Comparison of ENCODE assay signal across 21 cellular contexts in genomic region chr3:127184870-127185216, GRCh38. TPM values are rescaled to one million over a fixed set of nuclear protein-coding genes. Genes with fewer than 3 reads are reported as not detected.
A peak's percentile ranks its signal among the peaks of the same experiment; 100 is the strongest.
DNase-seq lines count a peak whose midpoint lies in the region; ATAC-seq and TF ChIP-seq lines count a peak whose summit lies in the region.
"Had no signal": no experiment of that assay in that cellular context is flagged by ENCODE, and none has a peak within 500 bp of the region (broad histone marks: within the 10 kb centered on the region; RNA-seq: fewer than 3 reads in every experiment).

No MANE protein-coding gene starts in this region.

- POLR2A ChIA-PET in Caco-2 (lab: Charles Lee) = no interaction called here

- DNase-seq in Caco-2 (no peak), D341Med (ENCODE audit: low spot score) (peak; percentile 14), islet precursor cell (peak; percentile 47), spleen (peak; percentile 69), NCI-H2196 (lab: John Stamatoyannopoulos, UW; ENCODE audit: unreplicated experiment) (no peak), NOMO-1 treated with DMSO at 0.1 percent for 48 hours (lab: John Stamatoyannopoulos, UW; ENCODE audit: unreplicated experiment) (no peak)
- DNase-seq: ACHN; BE2C; C1 segment of cervical spinal cord; CD4-positive, CD25-positive, alpha-beta regulatory T cell; CD8-positive, alpha-beta memory T cell; COR-L47; DMS153; DMS79; GDM1; IMR-90 had no signal

- no peaks in the 10 kb centered on the region for H3K4me1 ChIP-seq in Caco-2
- H3K4me1 ChIP-seq in spleen = no peaks in the 10 kb centered on the region
- H3K4me1 ChIP-seq: HAP-1 had no signal

- peaks cover 10% of the 10 kb centered on the region for H3K27me3 Mint-ChIP-seq in Caco-2 (ENCODE audit: insufficient read depth, unreplicated experiment)

- no peak for ATAC-seq in HG03571 (IDR thresholded peaks at IDR 0.05; ENCODE audit: unreplicated experiment)
- ATAC-seq: K562 had no signal

- no peak overlapping the region for H3K4me3 Mint-ChIP-seq in Caco-2 (ENCODE audit: unreplicated experiment)
- H3K4me3 Mint-ChIP-seq: CD4-positive, CD25-positive, alpha-beta regulatory T cell; CD8-positive, alpha-beta memory T cell had no signal

- TF ChIP-seq POLR2A in spleen (IDR thresholded peaks at IDR 0.05) = no peak

- no peak overlapping the region for H3K27ac ChIP-seq in spleen

- CTCF ChIA-PET in Caco-2 (lab: Charles Lee) = no interaction called here

- intact Hi-C loops in Caco-2 (cut with micrococcal nuclease; ENCODE audit: unreplicated experiment) (no loop called here), spleen (cut with DNase I; ENCODE audit: low total_unique reads) (no loop called here)

- no TSS peak for BruUV-seq in Caco-2 (replicated peaks; lab: Mats Ljungman, UMichigan)

- H3K9me3 ChIP-seq in Caco-2 = 0 out of 2 replicates have a peak, but pooled peaks cover 3% of the 10 kb centered on the region
- H3K9me3 ChIP-seq in spleen = peaks cover 0 to 5% (median 0%) of the 10 kb centered on the region in 8 donors
- H3K9me3 ChIP-seq: BE2C, HAP-1 had no signal

- no peak for TF ChIP-seq CTCF in Caco-2 (IDR thresholded peaks at IDR 0.05; ENCODE audit: insufficient read depth in 1 of 2, low read depth in 1 of 2, low read length in 1 of 2, severe bottlenecking in 1 of 2, unreplicated experiment in 1 of 2)
- TF ChIP-seq CTCF in spleen (IDR thresholded peaks at IDR 0.05 in 8 of 11, conservative IDR thresholded peaks at IDR 0.05 in 3 of 11) = no peak

- no peaks in the 10 kb centered on the region for H3K4me1 Mint-ChIP-seq in Caco-2 (ENCODE audit: low read depth, unreplicated experiment)
- H3K4me1 Mint-ChIP-seq: CD4-positive, CD25-positive, alpha-beta regulatory T cell; CD8-positive, alpha-beta memory T cell had no signal

- 83 to 90% (median 88%) methylated on average over 4 of the region's 4 CpGs for WGBS in spleen, 5 donors

- peaks cover 5% of the 10 kb centered on the region for H3K9me3 Mint-ChIP-seq in Caco-2 (ENCODE audit: unreplicated experiment)

- H3K4me3 ChIP-seq in Caco-2 (ENCODE audit: low read depth, low read length) (no peak overlapping the region), spleen (no peak overlapping the region)
- H3K4me3 ChIP-seq: HAP-1, K562 had no signal

- H3K27ac Mint-ChIP-seq in Caco-2 (ENCODE audit: unreplicated experiment) = peak overlapping the region; percentile 31
- H3K27ac Mint-ChIP-seq: CD4-positive, CD25-positive, alpha-beta regulatory T cell; CD8-positive, alpha-beta memory T cell had no signal

- no peaks in the 10 kb centered on the region for H3K36me3 Mint-ChIP-seq in Caco-2 (ENCODE audit: insufficient read depth, unreplicated experiment)
- H3K36me3 Mint-ChIP-seq: CD4-positive, CD25-positive, alpha-beta regulatory T cell; CD8-positive, alpha-beta memory T cell had no signal

- H3K27me3 ChIP-seq in Caco-2 (replicated peaks; ENCODE audit: control insufficient read depth, insufficient read depth, low read length) (no peaks in the 10 kb centered on the region), spleen (replicated peaks in 1 of 7) (no peaks in the 10 kb centered on the region)
- H3K27me3 ChIP-seq: BE2C had no signal

- no peaks in the 10 kb centered on the region for H3K36me3 ChIP-seq in Caco-2 (ENCODE audit: control insufficient read depth, insufficient read depth, low read length)
- H3K36me3 ChIP-seq in spleen = no peaks in the 10 kb centered on the region
- H3K36me3 ChIP-seq: BE2C, HAP-1 had no signal

RNA-seq across cellular contexts. Expression of gene PRR23E, which starts 8.1 kb away (rescaled TPM):
- not detected in 2 replicates for total RNA-seq in Caco-2 (2022)
- total RNA-seq in spleen = not detected
- polyA plus RNA-seq in spleen = not detected
- total RNA-seq: CD4-positive, CD25-positive, alpha-beta regulatory T cell; CD8-positive, alpha-beta memory T cell; Daoy; H1; IMR-90; K562 had no signal
- polyA plus RNA-seq: CD4-positive, CD25-positive, alpha-beta regulatory T cell; CD8-positive, alpha-beta memory T cell; H1; IMR-90; K562 had no signal

Comparison
In these comparisons a context has a peak if more than half of its experiments do, and no peak if none do; other contexts are left out.
1. DNase-seq: peak in D341Med (single experiment), islet precursor cell (single experiment) and spleen (single experiment); none in Caco-2 (0 of 2), NCI-H2196 (single experiment) and NOMO-1 treated with DMSO at 0.1 percent for 48 hours (single experiment).